In the genomic region with DNA sequence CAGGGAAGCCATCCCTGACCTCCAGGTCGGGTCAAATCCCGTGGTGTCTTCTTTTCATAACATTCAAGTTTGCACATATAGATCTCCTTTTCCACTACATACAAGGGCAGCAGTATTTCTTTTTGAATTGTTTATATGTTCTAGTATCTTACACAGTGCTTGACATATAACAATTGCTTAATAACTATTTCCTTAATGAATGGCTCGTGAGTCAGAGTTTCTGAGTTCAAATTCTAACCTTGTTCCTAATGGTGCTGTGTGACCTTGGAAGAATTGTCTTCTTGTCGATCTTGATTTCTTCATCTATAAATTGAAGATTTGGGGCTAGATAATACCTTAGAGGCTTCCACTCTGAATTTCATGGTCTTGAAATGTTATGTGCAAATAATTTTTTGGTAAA, we compare ENCODE assay signal across 20 cellular contexts.
"Had no signal": no experiment of that assay in that cellular context is flagged by ENCODE, and none has a peak within 500 bp of the region (broad histone marks: within the 10 kb centered on the region; RNA-seq: fewer than 3 reads in every experiment).

No MANE protein-coding gene starts in this region.

- DNase-seq: KBM-7, MG63, MV-4-11, NCI-H1048, NCI-H1105, NCI-H1417, NCI-H1436 treated with DMSO at 0.1 percent for 48 hours, NCI-H1694, NCI-H187 treated with DMSO at 0.1 percent for 48 hours, NCI-H2029 treated with DMSO at 0.1 percent for 48 hours, NCI-H2171 treated with DMSO at 0.1 percent for 48 hours, NCI-H345, NCI-H446 treated with DMSO at 0.1 percent for 48 hours, NCI-H510A treated with DMSO at 0.1 percent for 48 hours, NCI-H526, Right ventricle myocardium superior, RPMI8226, SIG-M5 had no signal

- H3K4me3 ChIP-seq: MG63, SJSA1, SK-N-MC had no signal
